ENCODE assay signal across 5 cellular contexts in genomic region chr6:32187725-32188380, GRCh38. TPM values are rescaled to one million over a fixed set of nuclear protein-coding genes. Genes with fewer than 3 reads are reported as not detected.
DNase-seq lines count a peak whose midpoint lies in the region; ATAC-seq and TF ChIP-seq lines count a peak whose summit lies in the region.
"Not testable (repeated sequence)": the region's sequence is repeated elsewhere in the genome, so short reads cannot be mapped to it uniquely, and the experiment has no call there.

No MANE protein-coding gene starts in this region.

- ATAC-seq in activated CD8-positive, alpha-beta T cell treated with anti-CD3 and anti-CD28 coated beads for 36 hours; psoas muscle: not testable (repeated sequence)

- TF ChIP-seq CTCF in HL-60 (IDR thresholded peaks at IDR 0.05; ENCODE audit: insufficient read depth, low read length); activated CD8-positive, alpha-beta T cell treated with anti-CD3 and anti-CD28 coated beads for 36 hours (IDR thresholded peaks at IDR 0.05); choroid plexus epithelial cell (conservative IDR thresholded peaks at IDR 0.05; ENCODE audit: low read depth, low read length); psoas muscle (IDR thresholded peaks at IDR 0.05): not testable (repeated sequence)

- 56 to 67% (median 61%) methylated on average over 16 to 18 of the region's 18 CpGs for WGBS in psoas muscle, 3 donors

- H3K27ac ChIP-seq in HL-60 (replicated peaks) (peak overlapping the region; percentile 95; the same call in 1 of the 2 replicates), psoas muscle (peak overlapping the region; percentile 91)

- peaks cover 0 to 30% of the 10 kb centered on the region in 2 donors for H3K36me3 ChIP-seq in psoas muscle (ENCODE audit: insufficient read depth in 1 of 2, low read depth in 1 of 2)

- H3K27me3 Mint-ChIP-seq in activated CD8-positive, alpha-beta T cell treated with anti-CD3 and anti-CD28 coated beads for 36 hours: not testable (repeated sequence)
- H3K27me3 Mint-ChIP-seq in immature natural killer cell (ENCODE audit: low read depth in 3 of 3): peaks cover 6 to 21% (median 20%) of the 10 kb centered on the region in 3 donors

- peaks cover 44% of the 10 kb centered on the region for H3K4me1 Mint-ChIP-seq in activated CD8-positive, alpha-beta T cell treated with anti-CD3 and anti-CD28 coated beads for 36 hours (ENCODE audit: low read depth)
- peaks cover 53 to 57% of the 10 kb centered on the region in 2 donors for H3K4me1 Mint-ChIP-seq in immature natural killer cell

- peak overlapping the region; percentile 95 for H3K4me3 Mint-ChIP-seq in activated CD8-positive, alpha-beta T cell treated with anti-CD3 and anti-CD28 coated beads for 36 hours
- H3K4me3 Mint-ChIP-seq in immature natural killer cell: peak overlapping the region; percentile 38 to 93 (median 48)

- H3K9me3 Mint-ChIP-seq in activated CD8-positive, alpha-beta T cell treated with anti-CD3 and anti-CD28 coated beads for 36 hours; immature natural killer cell: not testable (repeated sequence)

- CTCF ChIA-PET in activated CD8-positive, alpha-beta T cell treated with anti-CD3 and anti-CD28 coated beads for 36 hours (lab: Charles Lee): not testable (repeated sequence)

- peaks cover 18% of the 10 kb centered on the region for H3K4me1 ChIP-seq in psoas muscle

- peak overlapping the region; percentile 96 for H3K27ac Mint-ChIP-seq in activated CD8-positive, alpha-beta T cell treated with anti-CD3 and anti-CD28 coated beads for 36 hours
- H3K27ac Mint-ChIP-seq in immature natural killer cell: peak overlapping the region; percentile 77 to 100 (median 88)

- not testable (repeated sequence) for H3K4me3 ChIP-seq in HL-60 (replicated peaks; ENCODE audit: insufficient read depth, low read length)
- H3K4me3 ChIP-seq in choroid plexus epithelial cell (ENCODE audit: low read depth, low read length) (peak overlapping the region; percentile 68), psoas muscle (peak overlapping the region; percentile 77)

- H3K27me3 ChIP-seq in HL-60 (ENCODE audit: insufficient read depth, poor library complexity, severe bottlenecking); psoas muscle (ENCODE audit: insufficient read depth in 3 of 3, low read length in 2 of 3): not testable (repeated sequence)

- peaks cover 50% of the 10 kb centered on the region for H3K36me3 Mint-ChIP-seq in activated CD8-positive, alpha-beta T cell treated with anti-CD3 and anti-CD28 coated beads for 36 hours (ENCODE audit: low read depth)
- H3K36me3 Mint-ChIP-seq in immature natural killer cell: peaks cover 5 to 24% (median 11%) of the 10 kb centered on the region in 3 donors

- intact Hi-C loops in activated CD8-positive, alpha-beta T cell treated with anti-CD3 and anti-CD28 coated beads for 36 hours (cut with micrococcal nuclease); psoas muscle (cut with DNase I): not testable (repeated sequence)

- POLR2A ChIA-PET in activated CD8-positive, alpha-beta T cell treated with anti-CD3 and anti-CD28 coated beads for 36 hours (lab: Charles Lee): interaction anchor here (1.2 to 7.2 kb wide), 2 partner anchors 9 to 784 kb away, joined by 3 to 72 read pairs; partner anchors contain the start of genes AGPAT1 and RNF5

- not testable (repeated sequence) for DNase-seq in HL-60 (ENCODE audit: low read depth in 1 of 2, low spot score in 1 of 2); activated CD8-positive, alpha-beta T cell treated with anti-CD3 and anti-CD28 coated beads for 36 hours; choroid plexus epithelial cell (ENCODE audit: low read depth); immature natural killer cell; psoas muscle

- not testable (repeated sequence) for H3K9me3 ChIP-seq in psoas muscle

RNA-seq across cellular contexts. Expression of gene PBX2, which starts 2.1 kb away (rescaled TPM):
- 10 to 100 TPM; 59.6 to 64.2 TPM for total RNA-seq in activated CD8-positive, alpha-beta T cell treated with anti-CD3 and anti-CD28 coated beads for 36 hours
- 1 to 10 TPM in 2 of 3 donors, under 1 TPM in 1; 0.31 to 2.4 (median 1.6) TPM for polyA plus RNA-seq in immature natural killer cell
- 10 to 100 TPM; 36.1 to 46.7 (median 37.5) TPM for total RNA-seq in psoas muscle
- polyA plus RNA-seq in psoas muscle: 10 to 100 TPM; 20.4 to 27.4 (median 22.1) TPM

RNA-seq across cellular contexts. Expression of gene AGER, which starts 3.8 kb away (rescaled TPM):
- total RNA-seq in activated CD8-positive, alpha-beta T cell treated with anti-CD3 and anti-CD28 coated beads for 36 hours: 10 to 100 TPM; 15.5 to 16.4 TPM
- polyA plus RNA-seq in immature natural killer cell (under 1 TPM in 2 of 3 donors, not detected in 1; 0.25 to 0.57 TPM), psoas muscle (1 to 10 TPM in 1 of 3 donors, under 1 TPM in 2; 0.79 to 1.7 (median 0.91) TPM)
- total RNA-seq in psoas muscle: 1 to 10 TPM in 3 of 4 donors, under 1 TPM in 1; 0.85 to 2.0 (median 1.4) TPM

RNA-seq across cellular contexts. Expression of gene GPSM3, which starts 4.6 kb away (rescaled TPM):
- 10 to 100 TPM; 67.8 to 68.7 TPM for total RNA-seq in activated CD8-positive, alpha-beta T cell treated with anti-CD3 and anti-CD28 coated beads for 36 hours
- polyA plus RNA-seq in immature natural killer cell: 100 to 1,000 TPM in 1 of 3 donors, 10 to 100 TPM in 2; 82.2 to 123 (median 84.5) TPM
- 1 to 10 TPM; 1.7 to 5.1 (median 3.5) TPM for total RNA-seq in psoas muscle
- polyA plus RNA-seq in psoas muscle: 1 to 10 TPM; 1.5 to 2.7 (median 2.6) TPM

RNA-seq across cellular contexts. Expression of gene RNF5, which starts 9.6 kb away (rescaled TPM):
- total RNA-seq in activated CD8-positive, alpha-beta T cell treated with anti-CD3 and anti-CD28 coated beads for 36 hours: 10 to 100 TPM; 55.4 to 57.9 TPM
- polyA plus RNA-seq in immature natural killer cell: 100 to 1,000 TPM; 126 to 190 (median 165) TPM
- 10 to 100 TPM; 52.0 to 91.1 (median 57.0) TPM for total RNA-seq in psoas muscle
- 100 to 1,000 TPM; 110 to 122 (median 113) TPM for polyA plus RNA-seq in psoas muscle

RNA-seq across cellular contexts. Expression of gene AGPAT1, which starts 12.0 kb away (rescaled TPM):
- total RNA-seq in activated CD8-positive, alpha-beta T cell treated with anti-CD3 and anti-CD28 coated beads for 36 hours: 10 to 100 TPM; 24.6 to 28.7 TPM
- polyA plus RNA-seq in immature natural killer cell (10 to 100 TPM; 14.9 to 24.3 (median 17.2) TPM), psoas muscle (10 to 100 TPM; 35.0 to 77.8 (median 38.0) TPM)
- total RNA-seq in psoas muscle: 10 to 100 TPM; 36.8 to 59.8 (median 47.7) TPM

Comparison
In these comparisons a context has a peak if more than half of its experiments do, and no peak if none do; other contexts are left out.
1. RNA of gene AGER, which starts 3.8 kb away (total RNA-seq): 15.5 to 16.4 TPM in activated CD8-positive, alpha-beta T cell treated with anti-CD3 and anti-CD28 coated beads for 36 hours; 0.85 to 2.0 TPM in psoas muscle; every median in the first group is over 4 times any median in the second.
2. RNA of gene GPSM3, which starts 4.6 kb away (total RNA-seq): 67.8 to 68.7 TPM in activated CD8-positive, alpha-beta T cell treated with anti-CD3 and anti-CD28 coated beads for 36 hours; 1.7 to 5.1 TPM in psoas muscle; every median in the first group is over 10 times any median in the second.